Comparison of ENCODE assay signal across 8 cellular contexts in genomic region chr11:31870609-31871309, GRCh38. TPM values are rescaled to one million over a fixed set of nuclear protein-coding genes. Genes with fewer than 3 reads are reported as not detected.
DNase-seq lines count a peak whose midpoint lies in the region; ATAC-seq and TF ChIP-seq lines count a peak whose summit lies in the region.

No MANE protein-coding gene starts in this region.

- DNase-seq in NCI-H1417 (lab: John Stamatoyannopoulos, UW) (peak; percentile 56 to 83 (median 61)), NCI-H1417 treated with DMSO at 0.1 percent for 48 hours (lab: John Stamatoyannopoulos, UW) (no peak), HuH-7 (ENCODE audit: low spot score) (peak; percentile 81), RWPE1 (ENCODE audit: low spot score) (peak; percentile 26), dorsolateral prefrontal cortex (peak in 4 of 10 donors; percentile 33 to 48 (median 46)), lung (ENCODE audit: low spot score) (peak; percentile 32), SIG-M5 treated with dmso at 0.1 percent for 504 hours (lab: John Stamatoyannopoulos, UW; ENCODE audit: unreplicated experiment) (no peak)

- H3K36me3 ChIP-seq in lung (ENCODE audit: control insufficient read depth in 2 of 2, insufficient read depth in 2 of 2, low read length in 2 of 2), result no peaks in the 10 kb centered on the region

- TF ChIP-seq CTCF in RWPE1 (conservative IDR thresholded peaks at IDR 0.05; ENCODE audit: low read depth) (peak; percentile 49), dorsolateral prefrontal cortex (IDR thresholded peaks at IDR 0.05 in 54 of 56, conservative IDR thresholded peaks at IDR 0.05 in 2 of 56; ENCODE audit: low read depth in 1 of 56, partially characterized antibody in 56 of 56) (peak in 53 of 56 donors; percentile 18 to 75 (median 51)), lung (IDR thresholded peaks at IDR 0.05; ENCODE audit: control extremely low read depth, extremely low read depth) (peak; percentile 20)

- H3K27me3 ChIP-seq in dorsolateral prefrontal cortex (peaks cover 0 to 23% (median 5%) of the 10 kb centered on the region in 45 donors), lung (ENCODE audit: control insufficient read depth, insufficient read depth) (peaks cover 14% of the 10 kb centered on the region)

- H3K27ac ChIP-seq in RWPE1, result no peak overlapping the region
- H3K27ac ChIP-seq in dorsolateral prefrontal cortex, result no peak overlapping the region
- H3K27ac ChIP-seq in lung (ENCODE audit: low read depth in 1 of 2, low read length in 1 of 2), result no peak overlapping the region

- ATAC-seq in lung (ENCODE audit: insufficient read depth, low FRiP score), result no peak
- ATAC-seq in HG03520 (IDR thresholded peaks at IDR 0.05; ENCODE audit: unreplicated experiment), result no peak

- H3K4me1 ChIP-seq in lung (ENCODE audit: control insufficient read depth in 2 of 2, insufficient read depth in 2 of 2, low read length in 2 of 2), result peaks cover 0 to 2% of the 10 kb centered on the region in 2 donors

- 18% methylated on average over 13 of the region's 13 CpGs for WGBS in lung, 2 donors

- intact Hi-C loops in dorsolateral prefrontal cortex (cut with DNase I), result loop anchor here in 1 of 2 donors (2.0 to 5.0 kb wide), 2 partner anchors 474 to 763 kb away; no protein-coding TSS in a partner anchor

- peaks cover 0 to 9% of the 10 kb centered on the region in 2 donors for H3K9me3 ChIP-seq in lung (ENCODE audit: control insufficient read depth in 2 of 2, insufficient read depth in 1 of 2, low read length in 1 of 2)

- CTCF ChIA-PET in RWPE1 (lab: Yijun Ruan, JAX), result interaction anchor here (0.6 to 1.4 kb wide), 4 partner anchors 10 to 635 kb away, joined by 3 to 5 read pairs (median 3); no protein-coding TSS in a partner anchor

- H3K4me3 ChIP-seq in dorsolateral prefrontal cortex, result no peak overlapping the region
- H3K4me3 ChIP-seq in lung, result no peak overlapping the region

- POLR2A ChIA-PET in RWPE1 (lab: Yijun Ruan, JAX; ENCODE audit: low non-redundant PET), result no interaction called here

RNA-seq across cellular contexts. Expression of gene PAX6, which starts 59.6 kb away (rescaled TPM):
- 100 to 1,000 TPM in 1 of 120 experiments, 10 to 100 TPM in 119; 12.4 to 107 (median 33.7) TPM for total RNA-seq in dorsolateral prefrontal cortex
- not detected for total RNA-seq in lung
- polyA plus RNA-seq in lung, result under 1 TPM in 1 of 2 donors, not detected in 1; 0.01 TPM

Comparison
In these comparisons a context has a peak if more than half of its experiments do, and no peak if none do; other contexts are left out.
1. DNase-seq: peak in NCI-H1417 (3 of 3), HuH-7 (single experiment), RWPE1 (single experiment) and lung (single experiment); none in NCI-H1417 treated with DMSO at 0.1 percent for 48 hours (single experiment) and SIG-M5 treated with dmso at 0.1 percent for 504 hours (single experiment).
2. RNA of gene PAX6, which starts 59.6 kb away (total RNA-seq): 12.4 to 107 TPM in dorsolateral prefrontal cortex; not detected in lung; every median in the first group is over 10 times any median in the second.
3. Peak in every context shown above with its lines, with median percentiles within 50 percentile points of each other: CTCF ChIP-seq.